ENCODE assay signal across 1 cellular context in genomic region chr19:38878575-38879399, GRCh38.
TF ChIP-seq lines count a peak whose summit lies in the region.

No MANE protein-coding gene starts in this region.

TF ChIP-seq in endothelial cell of umbilical vein, 7 proteins besides CTCF, POLR2A, EP300 and RAD21:
- TF ChIP-seq MAX (IDR thresholded peaks at IDR 0.05; ENCODE audit: insufficient read depth, insufficient read length): no peak
- TF ChIP-seq FOS (IDR thresholded peaks at IDR 0.05; ENCODE audit: borderline replicate concordance, insufficient read depth, low read length): no peak
- no peak for TF ChIP-seq POLR2AphosphoS5 (IDR thresholded peaks at IDR 0.05; ENCODE audit: insufficient read depth, low read depth, low read length)
- TF ChIP-seq EZH2 (IDR thresholded peaks at IDR 0.05; ENCODE audit: borderline replicate concordance, low read depth, low read length, severe bottlenecking): no peak
- TF ChIP-seq MYC (IDR thresholded peaks at IDR 0.05; ENCODE audit: low read depth, low read length): no peak
- no peak for TF ChIP-seq GATA2 (IDR thresholded peaks at IDR 0.05; ENCODE audit: insufficient read depth, insufficient read length, low read depth, low read length)
- no peak for TF ChIP-seq JUN (IDR thresholded peaks at IDR 0.05; ENCODE audit: borderline replicate concordance, insufficient read depth, insufficient read length, low read depth)
